ENCODE assay signal across 20 cellular contexts in genomic region chr12:10226740-10227139, GRCh38. TPM values are rescaled to one million over a fixed set of nuclear protein-coding genes. Genes with fewer than 3 reads are reported as not detected.
"Had no signal": no experiment of that assay in that cellular context is flagged by ENCODE, and none has a peak within 500 bp of the region (broad histone marks: within the 10 kb centered on the region; RNA-seq: fewer than 3 reads in every experiment).

No MANE protein-coding gene starts in this region.

- H3K4me3 ChIP-seq: colonic mucosa, esophagus muscularis mucosa, gastrocnemius medialis, heart right ventricle, sigmoid colon, skin epidermis, testis, tibial nerve had no signal

- ATAC-seq: naive thymus-derived CD4-positive, alpha-beta T cell; stimulated activated naive CD8-positive, alpha-beta T cell treated with anti-CD3 and anti-CD28 coated beads, Interleukin-15, amount 100 ng/mL, for 72 hours had no signal

- H3K27ac ChIP-seq: colonic mucosa, epithelial cell of prostate, esophagus muscularis mucosa, sigmoid colon, skin epidermis, testis, tibial nerve had no signal

- H3K9me3 ChIP-seq: colonic mucosa, esophagus muscularis mucosa, gastrocnemius medialis, heart right ventricle, sigmoid colon, testis, tibial nerve had no signal

- DNase-seq: colonic mucosa; effector CD4-positive, alpha-beta T cell; gastrocnemius medialis; heart right ventricle; hypothalamus; kidney glomerular epithelial cell; mammary epithelial cell; naive thymus-derived CD4-positive, alpha-beta T cell; nephron progenitor cell; sigmoid colon; stimulated activated CD4-positive, alpha-beta T cell treated with anti-CD3 and anti-CD28 coated beads, Interleukin-2, amount 100 ng/mL, for 24 hours; stimulated activated CD4-positive, alpha-beta T cell treated with anti-CD3 and anti-CD28 coated beads, Interleukin-4, amount 100 ng/mL, for 4 hours; stimulated activated naive B cell treated with anti-CD40 and anti-IgM and Interleukin-4, amounts not matched to agents 10 μg/mL and 1 μg/mL and 100 μg/mL, for 72 hours; stimulated activated naive CD8-positive, alpha-beta T cell treated with anti-CD3 and anti-CD28 coated beads, Interleukin-15, amount 100 ng/mL, for 72 hours; testis had no signal

- FAIRE-seq: islet of Langerhans had no signal

- H3K4me1 ChIP-seq: colonic mucosa, sigmoid colon, testis, tibial nerve had no signal

RNA-seq across cellular contexts. Expression of gene TMEM52B, which starts 47.9 kb away (rescaled TPM):
- polyA plus RNA-seq: mammary epithelial cell; naive thymus-derived CD4-positive, alpha-beta T cell had no signal

RNA-seq across cellular contexts. Expression of gene OLR1, which starts 54.8 kb away (rescaled TPM):
- polyA plus RNA-seq: naive thymus-derived CD4-positive, alpha-beta T cell had no signal
